ENCODE assay signal across 11 cellular contexts in genomic region chr17:79850571-79851460, GRCh38. TPM values are rescaled to one million over a fixed set of nuclear protein-coding genes. Genes with fewer than 3 reads are reported as not detected.
A peak's percentile ranks its signal among the peaks of the same experiment; 100 is the strongest.
DNase-seq lines count a peak whose midpoint lies in the region; ATAC-seq, FAIRE-seq and TF ChIP-seq lines count a peak whose summit lies in the region.
"Had no signal": no experiment of that assay in that cellular context is flagged by ENCODE, and none has a peak within 500 bp of the region (broad histone marks: within the 10 kb centered on the region; RNA-seq: fewer than 3 reads in every experiment).

No MANE protein-coding gene starts in this region.

- H3K79me2 ChIP-seq in astrocyte (ENCODE audit: insufficient read depth, low read length), result no peaks in the 10 kb centered on the region

- ATAC-seq in HG03196 (IDR thresholded peaks at IDR 0.05; ENCODE audit: unreplicated experiment) (no peak), gastrocnemius medialis (no peak), left colon (no peak)
- ATAC-seq: heart right ventricle had no signal

- DNase-seq in EH (ENCODE audit: low read depth) (peak; percentile 92), HT1080 (ENCODE audit: low read depth) (peak; percentile 85), astrocyte (ENCODE audit: low read depth) (peak; percentile 84), mesothelial cell of epicardium (ENCODE audit: low spot score in 2 of 2, unreplicated experiment in 2 of 2) (no peak), gastrocnemius medialis (no peak), left colon (no peak), hippocampal formation (lab: John Stamatoyannopoulos, UW) (no peak)
- DNase-seq: heart right ventricle, naive B cell had no signal

- H3K4me1 ChIP-seq in astrocyte (ENCODE audit: insufficient read depth, low read length), result peaks cover 16% of the 10 kb centered on the region
- H3K4me1 ChIP-seq in gastrocnemius medialis, result no peaks in the 10 kb centered on the region

- peak overlapping the region; percentile 2 for H3K4me2 ChIP-seq in astrocyte (ENCODE audit: low read length)

- no peaks in the 10 kb centered on the region for H3K36me3 ChIP-seq in astrocyte (ENCODE audit: insufficient read depth, low read length)
- no peaks in the 10 kb centered on the region for H3K36me3 ChIP-seq in gastrocnemius medialis
- H3K36me3 ChIP-seq: heart right ventricle, thoracic aorta had no signal

- no peak overlapping the region for H3K9ac ChIP-seq in astrocyte (ENCODE audit: low read length)

- H3K27me3 ChIP-seq in astrocyte (ENCODE audit: insufficient read depth, low read length) (no peaks in the 10 kb centered on the region), gastrocnemius medialis (peaks cover 7 to 42% (median 12%) of the 10 kb centered on the region in 3 donors)

- H3K27ac Mint-ChIP-seq in astrocyte (ENCODE audit: unreplicated experiment) (peak overlapping the region; percentile 84), mesothelial cell of epicardium (peak overlapping the region; percentile 34)

- H3K4me3 Mint-ChIP-seq in astrocyte (ENCODE audit: unreplicated experiment) (no peak overlapping the region), mesothelial cell of epicardium (no peak overlapping the region)

- H3K27me3 Mint-ChIP-seq in astrocyte (ENCODE audit: low read depth, unreplicated experiment) (peaks cover 36% of the 10 kb centered on the region), mesothelial cell of epicardium (ENCODE audit: low read depth) (peaks cover 6% of the 10 kb centered on the region)

- TF ChIP-seq CTCF in astrocyte (IDR thresholded peaks at IDR 0.05; ENCODE audit: insufficient read depth, low read depth, low read length) (no peak), mesothelial cell of epicardium (IDR thresholded peaks at IDR 0.05; ENCODE audit: unreplicated experiment) (no peak), gastrocnemius medialis (IDR thresholded peaks at IDR 0.05 in 4 of 5, conservative IDR thresholded peaks at IDR 0.05 in 1 of 5) (no peak)

- H3K36me3 Mint-ChIP-seq in astrocyte (ENCODE audit: low read depth, unreplicated experiment) (peaks cover 2% of the 10 kb centered on the region), mesothelial cell of epicardium (no peaks in the 10 kb centered on the region)
- H3K36me3 Mint-ChIP-seq: naive B cell had no signal

- H3K27ac ChIP-seq in astrocyte (ENCODE audit: low read depth, low read length), result peak overlapping the region; percentile 52
- H3K27ac ChIP-seq in gastrocnemius medialis, result no peak overlapping the region
- H3K27ac ChIP-seq: heart right ventricle, thoracic aorta had no signal

- H4K20me1 ChIP-seq in astrocyte (ENCODE audit: insufficient read depth, low read length), result no peaks in the 10 kb centered on the region

- intact Hi-C loops in gastrocnemius medialis (cut with DNase I; ENCODE audit: low total_unique reads) (no loop called here), left colon (cut with DNase I, micrococcal nuclease) (no loop called here)

- in situ Hi-C loops in gastrocnemius medialis (cut with MboI; ENCODE audit: low sequenced_read_pairs in 4 of 4), result no loop called here

- H3K4me3 ChIP-seq in astrocyte (ENCODE audit: insufficient read depth, low read depth, low read length), result no peak overlapping the region
- H3K4me3 ChIP-seq in gastrocnemius medialis, result no peak overlapping the region
- H3K4me3 ChIP-seq: heart right ventricle, thoracic aorta had no signal

- no peak overlapping the region for H2AFZ ChIP-seq in astrocyte (ENCODE audit: low read depth, low read length)

- H3K9me3 ChIP-seq in astrocyte (ENCODE audit: insufficient read depth, low read depth, low read length) (no peaks in the 10 kb centered on the region), gastrocnemius medialis (no peaks in the 10 kb centered on the region)
- H3K9me3 ChIP-seq: heart right ventricle, thoracic aorta had no signal

- no peak for TF ChIP-seq POLR2A in gastrocnemius medialis (IDR thresholded peaks at IDR 0.05)

- H3K4me1 Mint-ChIP-seq in astrocyte (ENCODE audit: low read depth, unreplicated experiment) (peaks cover 9% of the 10 kb centered on the region), mesothelial cell of epicardium (peaks cover 23% of the 10 kb centered on the region)

- peaks cover 2% of the 10 kb centered on the region for H3K9me3 Mint-ChIP-seq in astrocyte (ENCODE audit: unreplicated experiment)
- no peaks in the 10 kb centered on the region for H3K9me3 Mint-ChIP-seq in mesothelial cell of epicardium
- H3K9me3 Mint-ChIP-seq: naive B cell had no signal

- no peak for FAIRE-seq in astrocyte (lab: Jason Lieb, UNC)

RNA-seq across cellular contexts. Expression of gene CBX4, which starts 11.6 kb away (rescaled TPM):
- 29.2 and 33.0 TPM in 2 replicates for total RNA-seq in HT1080 (2014; rRNA removed; shearing (Covaris generic))
- 20.7 TPM in 2 replicates for polyA plus RNA-seq in HT1080 (2015; cell fraction: cytosol; rRNA removed)
- 27.4 and 29.8 TPM in 2 replicates for polyA plus RNA-seq in HT1080 (2015; cell fraction: nucleus; rRNA removed)
- 12.6 and 16.9 TPM in 2 replicates for total RNA-seq in astrocyte
- 30.8 to 35.0 TPM (median 32.1 TPM) in 3 replicates for total RNA-seq in mesothelial cell of epicardium
- total RNA-seq in gastrocnemius medialis, result 1 to 10 TPM; 3.0 to 9.0 (median 5.3) TPM
- total RNA-seq in left colon, result 10 to 100 TPM; 12.1 to 14.5 TPM

RNA-seq across cellular contexts. Expression of gene CBX8, which starts 53.9 kb away (rescaled TPM):
- total RNA-seq in HT1080 (2014; rRNA removed; shearing (Covaris generic)), result 7.6 and 9.0 TPM in 2 replicates
- 2.1 and 3.0 TPM in 2 replicates for polyA plus RNA-seq in HT1080 (2015; cell fraction: cytosol; rRNA removed)
- 4.0 and 6.2 TPM in 2 replicates for polyA plus RNA-seq in HT1080 (2015; cell fraction: nucleus; rRNA removed)
- total RNA-seq in astrocyte (2.5 and 3.4 TPM in 2 replicates), mesothelial cell of epicardium (15.5 to 18.6 TPM (median 16.3 TPM) in 3 replicates), gastrocnemius medialis (under 1 TPM in 3 of 4 donors, not detected in 1; 0.18 to 0.94 (median 0.49) TPM), left colon (1 to 10 TPM; 4.0 to 6.5 TPM)

Comparison
In these comparisons a context has a peak if more than half of its experiments do, and no peak if none do; other contexts are left out.
1. DNase-seq: peak in EH (single experiment), HT1080 (single experiment) and astrocyte (single experiment); none in mesothelial cell of epicardium (0 of 2), gastrocnemius medialis (0 of 2), left colon (0 of 2) and hippocampal formation (0 of 2).